ENCODE assay signal across 12 cellular contexts in genomic region chr2:229725716-229726346, GRCh38. TPM values are rescaled to one million over a fixed set of nuclear protein-coding genes. Genes with fewer than 3 reads are reported as not detected.
DNase-seq lines count a peak whose midpoint lies in the region; ATAC-seq and TF ChIP-seq lines count a peak whose summit lies in the region.
"Had no signal": no experiment of that assay in that cellular context is flagged by ENCODE, and none has a peak within 500 bp of the region (broad histone marks: within the 10 kb centered on the region; RNA-seq: fewer than 3 reads in every experiment).

No MANE protein-coding gene starts in this region.

- intact Hi-C loops in Calu3 (cut with micrococcal nuclease; ENCODE audit: unreplicated experiment) = no loop called here
- intact Hi-C loops in thyroid gland (cut with DNase I) = no loop called here
- intact Hi-C loops in activated naive CD4-positive, alpha-beta T cell treated with anti-CD3 and anti-CD28 coated beads for 36 hours (cut with micrococcal nuclease) = no loop called here

- H3K27ac Mint-ChIP-seq in Calu3 (ENCODE audit: unreplicated experiment) (no peak overlapping the region), WTC11 (no peak overlapping the region)
- H3K27ac Mint-ChIP-seq in activated naive CD4-positive, alpha-beta T cell treated with anti-CD3 and anti-CD28 coated beads for 36 hours = no peak overlapping the region
- H3K27ac Mint-ChIP-seq: activated naive CD4-positive, alpha-beta T cell treated with anti-CD3 and anti-CD28 coated beads, Interleukin-2, amount 10 ng/mL, durations not matched to agents 7 days and 5 days had no signal

- BruUV-seq in Calu3 (replicated peaks; lab: Mats Ljungman, UMichigan) = no TSS peak

- no peaks in the 10 kb centered on the region for H3K9me3 ChIP-seq in thyroid gland

- no peaks in the 10 kb centered on the region for H3K9me3 Mint-ChIP-seq in Calu3 (ENCODE audit: low read depth, unreplicated experiment)
- no peaks in the 10 kb centered on the region for H3K9me3 Mint-ChIP-seq in WTC11
- H3K9me3 Mint-ChIP-seq in activated naive CD4-positive, alpha-beta T cell treated with anti-CD3 and anti-CD28 coated beads for 36 hours = no peaks in the 10 kb centered on the region
- H3K9me3 Mint-ChIP-seq: activated naive CD4-positive, alpha-beta T cell treated with anti-CD3 and anti-CD28 coated beads, Interleukin-2, amount 10 ng/mL, durations not matched to agents 7 days and 5 days had no signal

- ATAC-seq in WTC11 = no peak

- POLR2A ChIA-PET in WTC11 (lab: Charles Lee) = no interaction called here

- no peaks in the 10 kb centered on the region for H3K4me1 ChIP-seq in thyroid gland

- no peak overlapping the region for H3K27ac ChIP-seq in thyroid gland

- no peaks in the 10 kb centered on the region for H3K36me3 ChIP-seq in kidney epithelial cell (ENCODE audit: control insufficient read depth, insufficient read depth, low read length)
- H3K36me3 ChIP-seq in thyroid gland = no peaks in the 10 kb centered on the region

- TF ChIP-seq RAD21 in Ishikawa (IDR thresholded peaks at IDR 0.05; ENCODE audit: low read depth) = no peak

- TF ChIP-seq CTCF in Calu3 (IDR thresholded peaks at IDR 0.05; ENCODE audit: unreplicated experiment) (no peak), WTC11 (IDR thresholded peaks at IDR 0.05) (no peak), kidney epithelial cell (IDR thresholded peaks at IDR 0.05; ENCODE audit: insufficient read depth, low read length, poor library complexity, severe bottlenecking) (no peak), thyroid gland (IDR thresholded peaks at IDR 0.05) (no peak)

- no peak for TF ChIP-seq EP300 in Ishikawa (IDR thresholded peaks at IDR 0.05; ENCODE audit: borderline replicate concordance)

- H3K36me3 Mint-ChIP-seq in Calu3 (ENCODE audit: insufficient read depth, unreplicated experiment) = no peaks in the 10 kb centered on the region
- no peaks in the 10 kb centered on the region for H3K36me3 Mint-ChIP-seq in WTC11
- no peaks in the 10 kb centered on the region for H3K36me3 Mint-ChIP-seq in activated naive CD4-positive, alpha-beta T cell treated with anti-CD3 and anti-CD28 coated beads for 36 hours (ENCODE audit: low read depth)
- H3K36me3 Mint-ChIP-seq: activated naive CD4-positive, alpha-beta T cell treated with anti-CD3 and anti-CD28 coated beads, Interleukin-2, amount 10 ng/mL, durations not matched to agents 7 days and 5 days had no signal

- H3K4me1 Mint-ChIP-seq in Calu3 (ENCODE audit: low read depth, unreplicated experiment) (no peaks in the 10 kb centered on the region), WTC11 (no peaks in the 10 kb centered on the region)
- peaks cover 2% of the 10 kb centered on the region for H3K4me1 Mint-ChIP-seq in activated naive CD4-positive, alpha-beta T cell treated with anti-CD3 and anti-CD28 coated beads for 36 hours (ENCODE audit: low read depth)

- peak; percentile 19 for DNase-seq in Calu3
- no peak for DNase-seq in WTC11 (ENCODE audit: low spot score)
- DNase-seq in kidney epithelial cell (ENCODE audit: low read depth) = peak; percentile 65
- DNase-seq in cerebellar cortex (ENCODE audit: low spot score) = no peak
- no peak for DNase-seq in activated CD8-positive, alpha-beta memory T cell treated with anti-CD3 and anti-CD28 coated beads for 24 hours
- no peak for DNase-seq in thyroid gland
- DNase-seq in activated naive CD4-positive, alpha-beta T cell treated with anti-CD3 and anti-CD28 coated beads for 36 hours = no peak
- DNase-seq: activated CD4-positive, CD25-positive, alpha-beta regulatory T cell treated with anti-CD3 and anti-CD28 coated beads, Interleukin-2, amount 50 U/mL, for 72 hours; activated naive CD4-positive, alpha-beta T cell treated with anti-CD3 and anti-CD28 coated beads, Interleukin-2, amount 10 ng/mL, durations not matched to agents 7 days and 5 days; DMS79; trophoblast cell had no signal

- no peak for TF ChIP-seq POLR2A in thyroid gland (IDR thresholded peaks at IDR 0.05)

- H3K4me3 ChIP-seq in kidney epithelial cell (ENCODE audit: low read depth, low read length) (no peak overlapping the region), thyroid gland (replicated peaks in 1 of 3) (no peak overlapping the region)

- WGBS in thyroid gland, 2 donors = 73 to 75% methylated on average over 6 of the region's 6 CpGs

- H3K4me3 Mint-ChIP-seq in Calu3 (ENCODE audit: low read depth, unreplicated experiment) = no peak overlapping the region
- no peak overlapping the region for H3K4me3 Mint-ChIP-seq in WTC11
- H3K4me3 Mint-ChIP-seq in activated naive CD4-positive, alpha-beta T cell treated with anti-CD3 and anti-CD28 coated beads for 36 hours = no peak overlapping the region
- H3K4me3 Mint-ChIP-seq: activated naive CD4-positive, alpha-beta T cell treated with anti-CD3 and anti-CD28 coated beads, Interleukin-2, amount 10 ng/mL, durations not matched to agents 7 days and 5 days had no signal

- H3K27me3 Mint-ChIP-seq in Calu3 (ENCODE audit: unreplicated experiment) (no peaks in the 10 kb centered on the region), WTC11 (ENCODE audit: low read depth) (no peaks in the 10 kb centered on the region)
- H3K27me3 Mint-ChIP-seq in activated naive CD4-positive, alpha-beta T cell treated with anti-CD3 and anti-CD28 coated beads for 36 hours (ENCODE audit: low read depth) = no peaks in the 10 kb centered on the region

- CTCF ChIA-PET in Calu3 (lab: Charles Lee) (interaction anchor here (1.5 kb wide), 1 partner anchor 11 kb away, joined by 3 read pairs; the partner anchor contains the start of gene DNER), WTC11 (lab: Charles Lee) (interaction anchor here (0.9 to 1.0 kb wide), 2 partner anchors 9 to 56 kb away, joined by 3 to 4 read pairs; no protein-coding TSS in a partner anchor)
- CTCF ChIA-PET in activated naive CD4-positive, alpha-beta T cell treated with anti-CD3 and anti-CD28 coated beads for 36 hours (lab: Charles Lee) = interaction anchor here (0.5 to 1.3 kb wide), 3 partner anchors 9 to 19 kb away, joined by 3 to 5 read pairs (median 5); no protein-coding TSS in a partner anchor

- H3K27me3 ChIP-seq in kidney epithelial cell (ENCODE audit: control insufficient read depth, insufficient read depth, low read length) = no peaks in the 10 kb centered on the region
- no peaks in the 10 kb centered on the region for H3K27me3 ChIP-seq in thyroid gland

TF ChIP-seq in Ishikawa, 13 proteins besides CTCF, POLR2A, EP300 and RAD21:
- TF ChIP-seq FOXM1 (IDR thresholded peaks at IDR 0.05; ENCODE audit: borderline replicate concordance, low read depth) (no peak), USF1 (IDR thresholded peaks at IDR 0.05) (peak; percentile 89)

TF ChIP-seq in WTC11, 78 proteins besides CTCF, POLR2A, EP300 and RAD21:
- TF ChIP-seq ZNF232 (CRISPR knock-in tag; IDR thresholded peaks at IDR 0.05) = no peak
- 0 out of 2 replicates have a peak, but pooled peaks have one; percentile 26 for TF ChIP-seq USF2 (CRISPR knock-in tag; IDR thresholded peaks at IDR 0.05)

RNA-seq across cellular contexts. Expression of gene DNER, which starts 11.5 kb away (rescaled TPM):
- total RNA-seq in Calu3 (2022) (0.88 and 1.1 TPM in 2 replicates), WTC11 (2021) (2.5 to 3.7 TPM (median 2.9 TPM) in 3 replicates), kidney epithelial cell (4.4 and 5.5 TPM in 2 replicates), thyroid gland (under 1 TPM in 3 of 4 donors, not detected in 1; 0.13 to 0.93 (median 0.42) TPM)
- not detected for total RNA-seq in activated naive CD4-positive, alpha-beta T cell treated with anti-CD3 and anti-CD28 coated beads for 36 hours

Comparison
In these comparisons a context has a peak if more than half of its experiments do, and no peak if none do; other contexts are left out.
1. DNase-seq: peak in Calu3 (single experiment) and kidney epithelial cell (single experiment); none in WTC11 (single experiment), cerebellar cortex (single experiment), activated CD8-positive, alpha-beta memory T cell treated with anti-CD3 and anti-CD28 coated beads for 24 hours (single experiment), thyroid gland (0 of 2) and activated naive CD4-positive, alpha-beta T cell treated with anti-CD3 and anti-CD28 coated beads for 36 hours (single experiment).